Comparison of ENCODE assay signal across 22 cellular contexts in the genomic region with DNA sequence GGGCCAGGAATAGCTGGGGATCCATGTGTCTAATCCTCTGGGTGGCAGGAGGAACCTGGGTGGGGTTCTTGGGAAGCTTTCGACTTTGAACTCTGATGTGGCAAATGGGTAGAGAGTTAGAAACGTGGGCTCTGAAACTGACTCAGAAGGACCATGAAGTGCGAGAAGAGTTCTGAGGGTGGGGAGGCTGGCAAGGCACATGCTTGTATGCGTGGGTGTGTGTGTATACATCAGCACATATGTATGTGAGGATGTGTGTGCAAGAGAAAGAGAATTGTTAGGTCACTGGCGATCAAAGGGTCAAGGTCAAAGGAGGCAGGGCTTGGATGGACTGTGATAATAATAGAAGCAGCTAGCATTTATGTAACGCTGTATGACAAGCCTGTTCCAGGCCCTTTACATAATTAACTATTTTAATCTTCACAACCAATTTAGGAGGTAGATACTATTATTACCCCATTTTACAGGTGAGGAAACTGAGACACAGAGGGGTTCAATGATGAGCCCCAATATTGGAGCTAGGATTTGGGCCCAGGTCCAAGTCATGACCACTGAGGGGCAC.
"Had no signal": no experiment of that assay in that cellular context is flagged by ENCODE, and none has a peak within 500 bp of the region (broad histone marks: within the 10 kb centered on the region; RNA-seq: fewer than 3 reads in every experiment).

No MANE protein-coding gene starts in this region.

- DNase-seq: activated B cell treated with CpG ODN at 0.5 μM for 24 hours; activated CD4-positive, alpha-beta T cell treated with anti-CD3 and anti-CD28 coated beads, Interleukin-2, amount 10 ng/mL, durations not matched to agents 24 days and 14 days; activated CD8-positive, alpha-beta memory T cell treated with anti-CD3 and anti-CD28 coated beads, Interleukin-2, amount 50 U/mL, for 4 hours; activated effector memory CD4-positive, alpha-beta T cell treated with anti-CD3 and anti-CD28 coated beads, Interleukin-2, amount 50 U/mL, for 16 hours; activated T-cell treated with anti-CD3 and anti-CD28 coated beads, Interleukin-2, amount 50 U/mL, for 48 hours; amygdala; body of pancreas; dermis blood vessel endothelial cell; effector memory CD4-positive, alpha-beta T cell; esophagus squamous epithelium; left colon; nephron progenitor cell; nucleus accumbens; stimulated activated CD4-positive, alpha-beta T cell treated with anti-CD3 and anti-CD28 coated beads, Interleukin-12 subunit alpha, Interleukin-12 subunit beta, amount 100 ng/mL, for 4 hours; stimulated activated CD4-positive, alpha-beta T cell treated with anti-CD3 and anti-CD28 coated beads, Interleukin-1b, Interleukin-23, amount 100 ng/mL, for 48 hours; stimulated activated naive CD8-positive, alpha-beta T cell treated with anti-CD3 and anti-CD28 coated beads, Interleukin-15, amount 100 ng/mL, for 72 hours; SW 1271 had no signal

- H2AFZ ChIP-seq: hepatocyte had no signal

- H3K4me1 Mint-ChIP-seq: activated B cell treated with CpG ODN at 0.5 μM for 24 hours; activated CD4-positive, alpha-beta T cell treated with anti-CD3 and anti-CD28 coated beads, Interleukin-2, amount 10 ng/mL, durations not matched to agents 24 days and 14 days; stimulated activated naive CD8-positive, alpha-beta T cell treated with anti-CD3 and anti-CD28 coated beads, Interleukin-15, amount 100 ng/mL, for 72 hours had no signal

- ATAC-seq: activated naive CD4-positive, alpha-beta T cell treated with anti-CD3 and anti-CD28 coated beads, Interleukin-2, amount 50 U/mL, for 72 hours; body of pancreas; left colon; stimulated activated naive CD8-positive, alpha-beta T cell treated with anti-CD3 and anti-CD28 coated beads, Interleukin-15, amount 100 ng/mL, for 72 hours had no signal

- H3K36me3 ChIP-seq: esophagus squamous epithelium, suprapubic skin had no signal

- H3K79me2 ChIP-seq: hepatocyte had no signal

- H3K4me1 ChIP-seq: body of pancreas had no signal

- H3K27me3 ChIP-seq: body of pancreas had no signal

- H3K9me3 Mint-ChIP-seq: activated B cell treated with CpG ODN at 0.5 μM for 24 hours; activated CD4-positive, alpha-beta T cell treated with anti-CD3 and anti-CD28 coated beads, Interleukin-2, amount 10 ng/mL, durations not matched to agents 24 days and 14 days; activated naive CD4-positive, alpha-beta T cell treated with anti-CD3 and anti-CD28 coated beads, Interleukin-2, amount 50 U/mL, for 72 hours; nephron progenitor cell; stimulated activated naive CD8-positive, alpha-beta T cell treated with anti-CD3 and anti-CD28 coated beads, Interleukin-15, amount 100 ng/mL, for 72 hours; T-helper 2 cell treated with Interferon-gamma antibody and Interleukin-4, amounts not matched to agents 5 μg/mL and 100 μg/mL, for 36 hours had no signal

- H3K4me2 ChIP-seq: hepatocyte had no signal

- H3K27ac ChIP-seq: body of pancreas, esophagus squamous epithelium, hepatocyte, suprapubic skin had no signal

- H3K9me3 ChIP-seq: body of pancreas, esophagus squamous epithelium, suprapubic skin had no signal

- H3K4me3 Mint-ChIP-seq: activated B cell treated with CpG ODN at 0.5 μM for 24 hours; activated CD4-positive, alpha-beta T cell treated with anti-CD3 and anti-CD28 coated beads, Interleukin-2, amount 10 ng/mL, durations not matched to agents 24 days and 14 days; nephron progenitor cell; stimulated activated naive CD8-positive, alpha-beta T cell treated with anti-CD3 and anti-CD28 coated beads, Interleukin-15, amount 100 ng/mL, for 72 hours; T-helper 2 cell treated with Interferon-gamma antibody and Interleukin-4, amounts not matched to agents 5 μg/mL and 100 μg/mL, for 36 hours had no signal

- H3K36me3 Mint-ChIP-seq: activated naive CD4-positive, alpha-beta T cell treated with anti-CD3 and anti-CD28 coated beads, Interleukin-2, amount 50 U/mL, for 72 hours had no signal

- H3K27ac Mint-ChIP-seq: activated B cell treated with CpG ODN at 0.5 μM for 24 hours; activated CD4-positive, alpha-beta T cell treated with anti-CD3 and anti-CD28 coated beads, Interleukin-2, amount 10 ng/mL, durations not matched to agents 24 days and 14 days; activated naive CD4-positive, alpha-beta T cell treated with anti-CD3 and anti-CD28 coated beads, Interleukin-2, amount 50 U/mL, for 72 hours; nephron progenitor cell; stimulated activated naive CD8-positive, alpha-beta T cell treated with anti-CD3 and anti-CD28 coated beads, Interleukin-15, amount 100 ng/mL, for 72 hours; T-helper 2 cell treated with Interferon-gamma antibody and Interleukin-4, amounts not matched to agents 5 μg/mL and 100 μg/mL, for 36 hours had no signal

- H3K4me3 ChIP-seq: body of pancreas, esophagus squamous epithelium, hepatocyte, lung, suprapubic skin had no signal
